Comparison of ENCODE assay signal across 10 cellular contexts in genomic region chr1:156572663-156573018, GRCh38. TPM values are rescaled to one million over a fixed set of nuclear protein-coding genes. Genes with fewer than 3 reads are reported as not detected.
A peak's percentile ranks its signal among the peaks of the same experiment; 100 is the strongest.
DNase-seq lines count a peak whose midpoint lies in the region; ATAC-seq and TF ChIP-seq lines count a peak whose summit lies in the region.
"Had no signal": no experiment of that assay in that cellular context is flagged by ENCODE, and none has a peak within 500 bp of the region (broad histone marks: within the 10 kb centered on the region; RNA-seq: fewer than 3 reads in every experiment).

No MANE protein-coding gene starts in this region.

- H3K27me3 Mint-ChIP-seq in stimulated activated naive CD8-positive, alpha-beta T cell treated with anti-CD3 and anti-CD28 coated beads, Interleukin-15, Interleukin-2, amounts not matched to agents 100 ng/mL and 50 ng/mL, for 24 hours = peaks cover 25% of the 10 kb centered on the region

- H3K27ac ChIP-seq in ascending aorta (no peak overlapping the region), mucosa of rectum (ENCODE audit: low read depth in 2 of 2, low read length in 2 of 2) (no peak overlapping the region)

- H3K27ac Mint-ChIP-seq in stimulated activated naive CD8-positive, alpha-beta T cell treated with anti-CD3 and anti-CD28 coated beads, Interleukin-15, Interleukin-2, amounts not matched to agents 100 ng/mL and 50 ng/mL, for 24 hours = peak overlapping the region; percentile 89

- H3K4me3 Mint-ChIP-seq in stimulated activated naive CD8-positive, alpha-beta T cell treated with anti-CD3 and anti-CD28 coated beads, Interleukin-15, Interleukin-2, amounts not matched to agents 100 ng/mL and 50 ng/mL, for 24 hours = peak overlapping the region; percentile 100

- no peak for DNase-seq in stimulated activated naive CD8-positive, alpha-beta T cell treated with anti-CD3 and anti-CD28 coated beads, Interleukin-15, Interleukin-2, amounts not matched to agents 100 U/mL and 50 U/mL, for 24 hours
- DNase-seq in ascending aorta (ENCODE audit: low spot score in 2 of 2) (no peak), NCI-H187 (lab: John Stamatoyannopoulos, UW) (no peak), SIG-M5 (lab: John Stamatoyannopoulos, UW) (no peak)
- no peak for DNase-seq in effector CD8-positive, alpha-beta T cell (lab: John Stamatoyannopoulos, UW)
- no peak for DNase-seq in central memory CD4-positive, alpha-beta T cell

- TF ChIP-seq CTCF in ascending aorta (IDR thresholded peaks at IDR 0.05) = no peak

- peaks cover 4% of the 10 kb centered on the region for H3K36me3 Mint-ChIP-seq in stimulated activated naive CD8-positive, alpha-beta T cell treated with anti-CD3 and anti-CD28 coated beads, Interleukin-15, Interleukin-2, amounts not matched to agents 100 ng/mL and 50 ng/mL, for 24 hours (ENCODE audit: low read depth)

- H3K9me3 ChIP-seq in ascending aorta (no peaks in the 10 kb centered on the region), mucosa of rectum (ENCODE audit: control insufficient read depth in 2 of 2, low read length in 2 of 2) (no peaks in the 10 kb centered on the region)

- H3K27me3 ChIP-seq in ascending aorta = no peaks in the 10 kb centered on the region
- no peaks in the 10 kb centered on the region for H3K27me3 ChIP-seq in mucosa of rectum (ENCODE audit: control insufficient read depth in 2 of 2, insufficient read depth in 2 of 2, low read length in 2 of 2)

- H3K4me1 ChIP-seq in ascending aorta = peaks cover 0 to 5% of the 10 kb centered on the region in 2 donors
- peaks cover 7 to 15% of the 10 kb centered on the region in 2 donors for H3K4me1 ChIP-seq in mucosa of rectum (ENCODE audit: control insufficient read depth in 2 of 2, insufficient read depth in 2 of 2, low read length in 2 of 2)

- H3K9ac ChIP-seq in mucosa of rectum (ENCODE audit: low read depth in 1 of 2, low read length in 2 of 2) = peak overlapping the region in 1 of 2 donors; percentile 66

- intact Hi-C loops in ascending aorta (cut with DNase I) = loop anchor here (2.0 kb wide), 2 partner anchors 62 to 116 kb away; no protein-coding TSS in a partner anchor

- H3K4me1 Mint-ChIP-seq in stimulated activated naive CD8-positive, alpha-beta T cell treated with anti-CD3 and anti-CD28 coated beads, Interleukin-15, Interleukin-2, amounts not matched to agents 100 ng/mL and 50 ng/mL, for 24 hours (ENCODE audit: low read depth) = peaks cover 24% of the 10 kb centered on the region

- no peak for ATAC-seq in stimulated activated naive CD8-positive, alpha-beta T cell treated with anti-CD3 and anti-CD28 coated beads, Interleukin-15, Interleukin-2, amounts not matched to agents 100 U/mL and 50 U/mL, for 24 hours

- H3K9me3 Mint-ChIP-seq in stimulated activated naive CD8-positive, alpha-beta T cell treated with anti-CD3 and anti-CD28 coated beads, Interleukin-15, Interleukin-2, amounts not matched to agents 100 ng/mL and 50 ng/mL, for 24 hours = no peaks in the 10 kb centered on the region

- no peaks in the 10 kb centered on the region for H3K36me3 ChIP-seq in ascending aorta
- H3K36me3 ChIP-seq in mucosa of rectum (ENCODE audit: control insufficient read depth in 2 of 2, insufficient read depth in 2 of 2, low read length in 2 of 2) = no peaks in the 10 kb centered on the region

- H3K4me3 ChIP-seq in ascending aorta (peak overlapping the region; percentile 27 to 54), mucosa of rectum (ENCODE audit: low read length in 2 of 2) (peak overlapping the region; percentile 61 to 76)

RNA-seq across cellular contexts. Expression of gene IQGAP3, which starts 0.3 kb away (rescaled TPM):
- total RNA-seq in ascending aorta = not detected

RNA-seq across cellular contexts. Expression of gene TTC24, which starts 6.9 kb away (rescaled TPM):
- not detected for total RNA-seq in ascending aorta
- total RNA-seq: cerebellum, RPMI7951 had no signal

RNA-seq across cellular contexts. Expression of gene NAXE, which starts 18.9 kb away (rescaled TPM):
- 85.3 TPM for total RNA-seq in ascending aorta

RNA-seq across cellular contexts. Expression of gene GPATCH4, which starts 28.6 kb away (rescaled TPM):
- 29.4 TPM for total RNA-seq in ascending aorta

RNA-seq across cellular contexts. Expression of gene HAPLN2, which starts 46.6 kb away (rescaled TPM):
- 1.4 TPM for total RNA-seq in ascending aorta
- total RNA-seq: RPMI7951 had no signal
